In genomic region chr5:131377785-131378325, GRCh38 we compare ENCODE assay signal across 9 cellular contexts.
DNase-seq lines count a peak whose midpoint lies in the region; ATAC-seq and TF ChIP-seq lines count a peak whose summit lies in the region.
"Had no signal": no experiment of that assay in that cellular context is flagged by ENCODE, and none has a peak within 500 bp of the region (broad histone marks: within the 10 kb centered on the region; RNA-seq: fewer than 3 reads in every experiment).

No MANE protein-coding gene starts in this region.

- ATAC-seq in naive thymus-derived CD8-positive, alpha-beta T cell = no peak
- ATAC-seq in GM18858 (IDR thresholded peaks at IDR 0.05; ENCODE audit: unreplicated experiment) (no peak), left lobe of liver (no peak), GM19455 (IDR thresholded peaks at IDR 0.05; ENCODE audit: unreplicated experiment) (no peak)

- no peak for TF ChIP-seq CTCF in cardiac fibroblast (IDR thresholded peaks at IDR 0.05; ENCODE audit: low read depth, low read length)

- no peaks in the 10 kb centered on the region for H3K27me3 Mint-ChIP-seq in CD4-positive, alpha-beta memory T cell
- no peaks in the 10 kb centered on the region for H3K27me3 Mint-ChIP-seq in naive thymus-derived CD8-positive, alpha-beta T cell

- H3K4me1 Mint-ChIP-seq in CD4-positive, alpha-beta memory T cell = peaks cover 69 to 97% (median 84%) of the 10 kb centered on the region in 4 donors
- peaks cover 35 to 98% (median 86%) of the 10 kb centered on the region in 4 donors for H3K4me1 Mint-ChIP-seq in naive thymus-derived CD8-positive, alpha-beta T cell

- peak overlapping the region; percentile 89 to 99 (median 97) for H3K27ac Mint-ChIP-seq in CD4-positive, alpha-beta memory T cell
- H3K27ac Mint-ChIP-seq in naive thymus-derived CD8-positive, alpha-beta T cell = peak overlapping the region; percentile 91 to 100 (median 95)

- no peak overlapping the region for H3K4me3 ChIP-seq in CD4-positive, alpha-beta memory T cell (ENCODE audit: low read length in 2 of 2)
- no peak overlapping the region for H3K4me3 ChIP-seq in cardiac fibroblast (replicated peaks in 1 of 2; ENCODE audit: low read depth in 2 of 2, low read length in 2 of 2)
- H3K4me3 ChIP-seq: esophagus squamous epithelium had no signal

- peaks cover 27 to 61% of the 10 kb centered on the region in 2 donors for H3K36me3 Mint-ChIP-seq in CD4-positive, alpha-beta memory T cell
- H3K36me3 Mint-ChIP-seq in naive thymus-derived CD8-positive, alpha-beta T cell = peaks cover 0 to 36% (median 21%) of the 10 kb centered on the region in 3 donors

- POLR2A ChIA-PET in CD4-positive, alpha-beta memory T cell (lab: Charles Lee; ENCODE audit: partially characterized antibody) = interaction anchor here (0.6 to 18.6 kb wide), 12 partner anchors 10 to 224 kb away, joined by 3 to 552 read pairs (median 12); partner anchors contain the start of genes CDC42SE2 and HINT1
- POLR2A ChIA-PET in naive thymus-derived CD8-positive, alpha-beta T cell (lab: Charles Lee) = interaction anchor here (0.7 to 11.1 kb wide), 11 partner anchors 8 to 212 kb away, joined by 3 to 159 read pairs (median 4); partner anchors contain the start of genes CDC42SE2 and HINT1

- H3K4me1 ChIP-seq in CD4-positive, alpha-beta memory T cell (ENCODE audit: insufficient read depth, low read length) = peaks cover 100% of the 10 kb centered on the region

- no peaks in the 10 kb centered on the region for H3K27me3 ChIP-seq in CD4-positive, alpha-beta memory T cell (ENCODE audit: insufficient read depth, low read length)
- H3K27me3 ChIP-seq: esophagus squamous epithelium had no signal

- peak overlapping the region in 5 of 8 donors; percentile 29 to 67 (median 61) for H3K4me3 Mint-ChIP-seq in CD4-positive, alpha-beta memory T cell
- H3K4me3 Mint-ChIP-seq in naive thymus-derived CD8-positive, alpha-beta T cell = peak overlapping the region in 9 of 10 donors; percentile 11 to 61 (median 32)

- H3K27ac ChIP-seq in CD4-positive, alpha-beta memory T cell (ENCODE audit: low read depth, low read length) = peak overlapping the region; percentile 99

- no peaks in the 10 kb centered on the region for H3K36me3 ChIP-seq in CD4-positive, alpha-beta memory T cell (ENCODE audit: insufficient read depth, low read length)
- H3K36me3 ChIP-seq: esophagus squamous epithelium had no signal

- H3K9me3 ChIP-seq in CD4-positive, alpha-beta memory T cell (ENCODE audit: control insufficient read depth in 1 of 2, low read length in 2 of 2) = no peaks in the 10 kb centered on the region
- H3K9me3 ChIP-seq: esophagus squamous epithelium had no signal

- CTCF ChIA-PET in CD4-positive, alpha-beta memory T cell (lab: Charles Lee; ENCODE audit: partially characterized antibody) = interaction anchor here (0.6 to 3.6 kb wide), 11 partner anchors 10 to 113 kb away, joined by 3 to 23 read pairs (median 4); partner anchors contain the start of gene CDC42SE2

- no peak for DNase-seq in CD4-positive, alpha-beta memory T cell
- DNase-seq in M059J (ENCODE audit: low read depth) (peak; percentile 35), cardiac fibroblast (ENCODE audit: low read depth in 2 of 2) (peak; percentile 20 to 69), SKM-1 (lab: John Stamatoyannopoulos, UW; ENCODE audit: unreplicated experiment) (no peak), left lobe of liver (ENCODE audit: low spot score) (no peak)
- DNase-seq in naive thymus-derived CD8-positive, alpha-beta T cell = no peak
- DNase-seq: esophagus squamous epithelium had no signal

- H3K9me3 Mint-ChIP-seq in CD4-positive, alpha-beta memory T cell = no peaks in the 10 kb centered on the region
- H3K9me3 Mint-ChIP-seq in naive thymus-derived CD8-positive, alpha-beta T cell = peaks cover 0 to 9% (median 0%) of the 10 kb centered on the region in 9 donors

- intact Hi-C loops in CD4-positive, alpha-beta memory T cell (cut with micrococcal nuclease) = loop anchor here (1.0 to 2.0 kb wide), 2 partner anchors 9 to 97 kb away; no protein-coding TSS in a partner anchor

Comparison
In these comparisons a context has a peak if more than half of its experiments do, and no peak if none do; other contexts are left out.
1. DNase-seq: peak in M059J (single experiment) and cardiac fibroblast (2 of 2); none in CD4-positive, alpha-beta memory T cell (0 of 5), naive thymus-derived CD8-positive, alpha-beta T cell (0 of 10), SKM-1 (single experiment) and left lobe of liver (single experiment).